9 cellular contexts compared by ENCODE assay signal in genomic region chr1:31548518-31548898, GRCh38. TPM values are rescaled to one million over a fixed set of nuclear protein-coding genes. Genes with fewer than 3 reads are reported as not detected.
A peak's percentile ranks its signal among the peaks of the same experiment; 100 is the strongest.
DNase-seq lines count a peak whose midpoint lies in the region; ATAC-seq, FAIRE-seq and TF ChIP-seq lines count a peak whose summit lies in the region.
"Had no signal": no experiment of that assay in that cellular context is flagged by ENCODE, and none has a peak within 500 bp of the region (broad histone marks: within the 10 kb centered on the region; RNA-seq: fewer than 3 reads in every experiment).

No MANE protein-coding gene starts in this region.

- peak; percentile 11 for ATAC-seq in GM19372 (IDR thresholded peaks at IDR 0.05; ENCODE audit: low read depth, unreplicated experiment)
- peak; percentile 2 to 32 (median 23) for ATAC-seq in pancreas
- no peak for ATAC-seq in GM21526 (IDR thresholded peaks at IDR 0.05; ENCODE audit: low FRiP score, unreplicated experiment)
- no peak for ATAC-seq in HG03095 (IDR thresholded peaks at IDR 0.05; ENCODE audit: unreplicated experiment)

- H3K4me3 Mint-ChIP-seq in activated naive CD4-positive, alpha-beta T cell treated with anti-CD3 and anti-CD28 coated beads, Interleukin-2, amount 10 ng/mL, durations not matched to agents 7 days and 5 days: no peak overlapping the region

- intact Hi-C loops in pancreas (cut with DNase I): loop anchor here in 2 of 3 donors (5.0 to 10.0 kb wide), 4 partner anchors 151 to 364 kb away; no protein-coding TSS in a partner anchor
- intact Hi-C loops in dorsolateral prefrontal cortex (cut with DNase I): loop anchor here (5.0 to 10.0 kb wide), 3 partner anchors 124 to 361 kb away; no protein-coding TSS in a partner anchor

- H3K4me3 ChIP-seq in fibroblast of mammary gland (ENCODE audit: control insufficient read depth, low read depth, low read length) (no peak overlapping the region), pancreas (no peak overlapping the region), dorsolateral prefrontal cortex (peak overlapping the region in 1 of 59 donors; percentile 54)

- CTCF ChIA-PET in activated naive CD4-positive, alpha-beta T cell treated with anti-CD3 and anti-CD28 coated beads, Interleukin-2, amount 10 ng/mL, durations not matched to agents 7 days and 5 days (lab: Charles Lee): interaction anchor here (0.7 to 3.5 kb wide), 20 partner anchors 8 to 386 kb away, joined by 3 to 23 read pairs (median 5); no protein-coding TSS in a partner anchor

- no peak overlapping the region for H3K27ac ChIP-seq in pancreas
- no peak overlapping the region for H3K27ac ChIP-seq in dorsolateral prefrontal cortex

- H3K27me3 Mint-ChIP-seq in activated naive CD4-positive, alpha-beta T cell treated with anti-CD3 and anti-CD28 coated beads, Interleukin-2, amount 10 ng/mL, durations not matched to agents 7 days and 5 days: peaks cover 17% of the 10 kb centered on the region

- no peaks in the 10 kb centered on the region for H3K36me3 Mint-ChIP-seq in activated naive CD4-positive, alpha-beta T cell treated with anti-CD3 and anti-CD28 coated beads, Interleukin-2, amount 10 ng/mL, durations not matched to agents 7 days and 5 days

- no peaks in the 10 kb centered on the region for H3K27me3 ChIP-seq in pancreas
- peaks cover 0 to 3% (median 0%) of the 10 kb centered on the region in 45 donors for H3K27me3 ChIP-seq in dorsolateral prefrontal cortex

- no peaks in the 10 kb centered on the region for H3K9me3 ChIP-seq in pancreas

- 32 to 37% methylated on average over 12 of the region's 12 CpGs for WGBS in pancreas, 2 donors

- TF ChIP-seq CTCF in fibroblast of mammary gland (conservative IDR thresholded peaks at IDR 0.05; ENCODE audit: control insufficient read depth, insufficient read depth, low read depth, low read length) (no peak), pancreas (IDR thresholded peaks at IDR 0.05) (no peak), dorsolateral prefrontal cortex (IDR thresholded peaks at IDR 0.05 in 54 of 56, conservative IDR thresholded peaks at IDR 0.05 in 2 of 56; ENCODE audit: low read depth in 1 of 56, partially characterized antibody in 56 of 56) (no peak)

- no peaks in the 10 kb centered on the region for H3K36me3 ChIP-seq in pancreas

- DNase-seq in LoVo (ENCODE audit: low spot score): peak; percentile 52
- peak; percentile 59 for DNase-seq in fibroblast of mammary gland (ENCODE audit: low read depth)
- DNase-seq in pancreas: peak in 2 of 6 donors; percentile 36 to 57
- DNase-seq in activated naive CD4-positive, alpha-beta T cell treated with anti-CD3 and anti-CD28 coated beads, Interleukin-2, amount 10 ng/mL, durations not matched to agents 7 days and 5 days: no peak
- no peak for DNase-seq in dorsolateral prefrontal cortex

- no peak for FAIRE-seq in pancreas (lab: Jason Lieb, UNC)

- no peaks in the 10 kb centered on the region for H3K9me3 Mint-ChIP-seq in activated naive CD4-positive, alpha-beta T cell treated with anti-CD3 and anti-CD28 coated beads, Interleukin-2, amount 10 ng/mL, durations not matched to agents 7 days and 5 days

- H3K4me1 ChIP-seq in pancreas: peaks cover 0 to 13% (median 8%) of the 10 kb centered on the region in 3 donors

- no peak overlapping the region for H3K27ac Mint-ChIP-seq in activated naive CD4-positive, alpha-beta T cell treated with anti-CD3 and anti-CD28 coated beads, Interleukin-2, amount 10 ng/mL, durations not matched to agents 7 days and 5 days

- peaks cover 11% of the 10 kb centered on the region for H3K4me1 Mint-ChIP-seq in activated naive CD4-positive, alpha-beta T cell treated with anti-CD3 and anti-CD28 coated beads, Interleukin-2, amount 10 ng/mL, durations not matched to agents 7 days and 5 days

RNA-seq across cellular contexts. Expression of gene TINAGL1, which starts 27.8 kb away (rescaled TPM):
- total RNA-seq in pancreas (10 to 100 TPM; 10.1 to 35.5 (median 19.9) TPM), dorsolateral prefrontal cortex (10 to 100 TPM in 105 of 120 experiments, 1 to 10 TPM in 15; 6.6 to 45.5 (median 15.6) TPM)
- 10 to 100 TPM; 45.2 to 47.3 TPM for polyA plus RNA-seq in pancreas
- polyA plus RNA-seq: neural cell had no signal

Comparison
In these comparisons a context has a peak if more than half of its experiments do, and no peak if none do; other contexts are left out.
1. ATAC-seq: peak in GM19372 (single experiment) and pancreas (4 of 4); none in GM21526 (single experiment) and HG03095 (single experiment).
2. DNase-seq: peak in LoVo (single experiment) and fibroblast of mammary gland (single experiment); none in activated naive CD4-positive, alpha-beta T cell treated with anti-CD3 and anti-CD28 coated beads, Interleukin-2, amount 10 ng/mL, durations not matched to agents 7 days and 5 days (single experiment) and dorsolateral prefrontal cortex (0 of 10).